8 cellular contexts compared by ENCODE assay signal in the genomic region with DNA sequence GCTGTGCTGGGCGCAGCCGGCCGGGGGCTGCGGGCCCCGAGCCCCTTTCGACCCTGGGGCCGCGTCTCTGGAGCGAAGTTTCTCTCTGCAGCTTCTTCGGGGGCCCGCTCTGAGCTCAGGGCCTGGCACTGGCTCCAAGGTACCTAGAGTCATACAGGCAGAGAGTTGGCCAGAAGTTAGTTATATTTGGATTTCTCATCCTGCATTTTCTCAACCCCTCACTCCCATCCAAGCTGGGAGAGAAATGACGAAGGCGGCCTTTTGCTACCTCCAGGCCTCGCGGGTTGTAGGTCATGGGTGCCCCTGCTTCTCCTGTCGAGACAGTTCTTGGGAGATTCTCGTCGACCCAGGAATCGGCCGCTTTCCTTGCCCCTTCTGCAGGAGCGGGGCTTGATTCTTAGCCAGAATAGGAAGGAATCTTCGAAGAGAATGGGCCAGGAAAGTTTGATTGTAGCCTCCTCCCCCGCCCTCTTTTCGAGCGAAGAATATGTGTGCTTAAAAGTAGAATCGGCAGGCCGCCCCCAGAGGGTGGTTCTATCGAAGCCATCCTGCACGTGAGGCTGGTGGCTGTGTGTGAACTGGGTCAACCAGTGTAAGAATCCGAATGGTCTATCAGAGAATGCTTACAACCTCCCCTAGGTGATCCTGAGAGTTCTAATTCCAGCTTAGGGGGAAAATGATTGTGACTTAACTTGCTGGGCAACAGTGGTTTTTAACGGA. TPM values are rescaled to one million over a fixed set of nuclear protein-coding genes. Genes with fewer than 3 reads are reported as not detected.
DNase-seq lines count a peak whose midpoint lies in the region; ATAC-seq and TF ChIP-seq lines count a peak whose summit lies in the region.

No MANE protein-coding gene starts in this region.

- ATAC-seq in heart left ventricle, result no peak
- no peak for ATAC-seq in activated CD8-positive, alpha-beta memory T cell treated with anti-CD3 and anti-CD28 coated beads, Interleukin-2, amount 10 ng/mL, durations not matched to agents 7 days and 5 days

- no peaks in the 10 kb centered on the region for H3K9me3 ChIP-seq in heart left ventricle
- H3K9me3 ChIP-seq in esophagus squamous epithelium, result no peaks in the 10 kb centered on the region
- no peaks in the 10 kb centered on the region for H3K9me3 ChIP-seq in parathyroid adenoma (ENCODE audit: control insufficient read depth, low read length)

- no peaks in the 10 kb centered on the region for H3K27me3 ChIP-seq in heart left ventricle
- no peaks in the 10 kb centered on the region for H3K27me3 ChIP-seq in esophagus squamous epithelium
- no peaks in the 10 kb centered on the region for H3K27me3 ChIP-seq in parathyroid adenoma (ENCODE audit: control insufficient read depth, insufficient read depth, low read length)

- peaks cover 0 to 67% (median 51%) of the 10 kb centered on the region in 12 donors for H3K4me1 ChIP-seq in heart left ventricle
- peaks cover 19 to 61% (median 22%) of the 10 kb centered on the region in 3 donors for H3K4me1 ChIP-seq in esophagus squamous epithelium
- H3K4me1 ChIP-seq in parathyroid adenoma, result peaks cover 35% of the 10 kb centered on the region

- intact Hi-C loops in heart left ventricle (cut with DNase I) (loop anchor here in 8 of 10 donors (2.0 to 5.0 kb wide), 5 partner anchors 23 to 40 kb away; partner anchors contain the start of gene UNC119B (in 3 of the 8)), cardiac septum (cut with DNase I) (loop anchor here (2.0 kb wide), 2 partner anchors 23 to 39 kb away; partner anchors contain the start of gene UNC119B), esophagus squamous epithelium (cut with DNase I) (no loop called here)

- H3K9me3 Mint-ChIP-seq in activated CD8-positive, alpha-beta memory T cell treated with anti-CD3 and anti-CD28 coated beads, Interleukin-2, amount 10 ng/mL, durations not matched to agents 7 days and 5 days (ENCODE audit: low read depth), result no peaks in the 10 kb centered on the region

- CTCF ChIA-PET in activated CD8-positive, alpha-beta memory T cell treated with anti-CD3 and anti-CD28 coated beads, Interleukin-2, amount 10 ng/mL, durations not matched to agents 7 days and 5 days (lab: Charles Lee), result interaction anchor here (1.0 to 7.4 kb wide), 10 partner anchors 9 to 386 kb away, joined by 3 to 55 read pairs (median 3); partner anchors contain the start of gene UNC119B

- peaks cover 26% of the 10 kb centered on the region for H3K79me2 ChIP-seq in parathyroid adenoma

- H3K36me3 Mint-ChIP-seq in activated CD8-positive, alpha-beta memory T cell treated with anti-CD3 and anti-CD28 coated beads, Interleukin-2, amount 10 ng/mL, durations not matched to agents 7 days and 5 days, result no peaks in the 10 kb centered on the region

- H3K4me3 Mint-ChIP-seq in activated CD8-positive, alpha-beta memory T cell treated with anti-CD3 and anti-CD28 coated beads, Interleukin-2, amount 10 ng/mL, durations not matched to agents 7 days and 5 days, result peak overlapping the region; percentile 88

- WGBS in heart left ventricle, 4 donors, result 0 to 1% (median 0%) methylated on average over 31 of the region's 31 CpGs
- WGBS in esophagus squamous epithelium, 2 donors, result 1 to 2% methylated on average over 11 to 21 of the region's 31 CpGs

- no peak for TF ChIP-seq CTCF in heart left ventricle (IDR thresholded peaks at IDR 0.05)
- no peak for TF ChIP-seq CTCF in esophagus squamous epithelium (IDR thresholded peaks at IDR 0.05)
- no peak for TF ChIP-seq CTCF in parathyroid adenoma (IDR thresholded peaks at IDR 0.05)

- H3K36me3 ChIP-seq in heart left ventricle, result peaks cover 0 to under 1% (median 0%) of the 10 kb centered on the region in 9 donors
- H3K36me3 ChIP-seq in esophagus squamous epithelium, result no peaks in the 10 kb centered on the region
- no peaks in the 10 kb centered on the region for H3K36me3 ChIP-seq in parathyroid adenoma (ENCODE audit: control insufficient read depth, insufficient read depth, low read length)

- H3K4me2 ChIP-seq in parathyroid adenoma (ENCODE audit: low read length), result peak overlapping the region; percentile 88

- TF ChIP-seq POLR2A in heart left ventricle (IDR thresholded peaks at IDR 0.05), result no peak
- no peak for TF ChIP-seq POLR2A in esophagus squamous epithelium (IDR thresholded peaks at IDR 0.05)

- H3K4me3 ChIP-seq in heart left ventricle (peak overlapping the region; percentile 68 to 98 (median 90)), esophagus squamous epithelium (peak overlapping the region; percentile 86 to 91 (median 88)), parathyroid adenoma (ENCODE audit: low read depth, low read length) (peak overlapping the region; percentile 84)

- peak overlapping the region; percentile 76 for H3K27ac Mint-ChIP-seq in activated CD8-positive, alpha-beta memory T cell treated with anti-CD3 and anti-CD28 coated beads, Interleukin-2, amount 10 ng/mL, durations not matched to agents 7 days and 5 days

- DNase-seq in heart left ventricle, result peak in 1 of 5 donors; percentile 34
- no peak for DNase-seq in cardiac septum (ENCODE audit: low spot score)
- peak; percentile 69 for DNase-seq in activated CD8-positive, alpha-beta memory T cell treated with anti-CD3 and anti-CD28 coated beads, Interleukin-2, amount 10 ng/mL, durations not matched to agents 7 days and 5 days
- no peak for DNase-seq in esophagus squamous epithelium (lab: John Stamatoyannopoulos, UW)
- no peak for DNase-seq in OCI-M2 (lab: John Stamatoyannopoulos, UW; ENCODE audit: unreplicated experiment)
- DNase-seq in DMS153 treated with DMSO at 0.1 percent for 48 hours (lab: John Stamatoyannopoulos, UW; ENCODE audit: unreplicated experiment), result no peak
- DNase-seq in epidermal melanocyte (ENCODE audit: insufficient read length, low spot score), result no peak

- no peak overlapping the region for H3K9ac ChIP-seq in parathyroid adenoma

- H3K27ac ChIP-seq in heart left ventricle (peak overlapping the region; percentile 84 to 97 (median 94)), esophagus squamous epithelium (peak overlapping the region; percentile 86 to 98 (median 94)), parathyroid adenoma (peak overlapping the region; percentile 94)

- no peaks in the 10 kb centered on the region for H3K27me3 Mint-ChIP-seq in activated CD8-positive, alpha-beta memory T cell treated with anti-CD3 and anti-CD28 coated beads, Interleukin-2, amount 10 ng/mL, durations not matched to agents 7 days and 5 days

- H3K4me1 Mint-ChIP-seq in activated CD8-positive, alpha-beta memory T cell treated with anti-CD3 and anti-CD28 coated beads, Interleukin-2, amount 10 ng/mL, durations not matched to agents 7 days and 5 days, result peaks cover 59% of the 10 kb centered on the region

- peak overlapping the region; percentile 57 for H2AFZ ChIP-seq in parathyroid adenoma

RNA-seq across cellular contexts. Expression of gene MLEC, which starts 0.8 kb away (rescaled TPM):
- total RNA-seq in heart left ventricle (100 to 1,000 TPM in 7 of 9 donors, 10 to 100 TPM in 2; 91.0 to 150 (median 117) TPM), cardiac septum (103 TPM), esophagus squamous epithelium (10 to 100 TPM; 20.7 to 48.9 (median 34.3) TPM)
- polyA plus RNA-seq in heart left ventricle, result 100 to 1,000 TPM in 1 of 2 donors, 10 to 100 TPM in 1; 39.2 to 111 TPM
- 10 to 100 TPM; 74.5 to 96.2 TPM for total RNA-seq in activated CD8-positive, alpha-beta memory T cell treated with anti-CD3 and anti-CD28 coated beads, Interleukin-2, amount 10 ng/mL, durations not matched to agents 7 days and 5 days

RNA-seq across cellular contexts. Expression of gene UNC119B, which starts 22.5 kb away (rescaled TPM):
- total RNA-seq in heart left ventricle (10 to 100 TPM in 6 of 9 donors, 1 to 10 TPM in 3; 9.1 to 12.6 (median 10.7) TPM), cardiac septum (10.9 TPM), esophagus squamous epithelium (10 to 100 TPM in 3 of 4 donors, 1 to 10 TPM in 1; 6.4 to 23.3 (median 12.4) TPM)
- 10 to 100 TPM in 1 of 2 donors, 1 to 10 TPM in 1; 3.9 to 13.7 TPM for polyA plus RNA-seq in heart left ventricle
- total RNA-seq in activated CD8-positive, alpha-beta memory T cell treated with anti-CD3 and anti-CD28 coated beads, Interleukin-2, amount 10 ng/mL, durations not matched to agents 7 days and 5 days, result 10 to 100 TPM; 15.9 to 22.9 TPM

RNA-seq across cellular contexts. Expression of gene ACADS, which starts 37.9 kb away (rescaled TPM):
- total RNA-seq in heart left ventricle (100 to 1,000 TPM in 2 of 9 donors, 10 to 100 TPM in 7; 56.7 to 213 (median 78.8) TPM), cardiac septum (58.4 TPM), esophagus squamous epithelium (10 to 100 TPM; 11.3 to 30.9 (median 19.6) TPM)
- 10 to 100 TPM; 59.6 to 98.7 TPM for polyA plus RNA-seq in heart left ventricle
- total RNA-seq in activated CD8-positive, alpha-beta memory T cell treated with anti-CD3 and anti-CD28 coated beads, Interleukin-2, amount 10 ng/mL, durations not matched to agents 7 days and 5 days, result 10 to 100 TPM; 14.6 to 17.6 TPM

RNA-seq across cellular contexts. Expression of gene CABP1, which starts 47.3 kb away (rescaled TPM):
- total RNA-seq in heart left ventricle, result 1 to 10 TPM; 2.4 to 9.1 (median 3.8) TPM
- 1 to 10 TPM; 2.9 to 9.9 TPM for polyA plus RNA-seq in heart left ventricle
- total RNA-seq in cardiac septum, result 2.8 TPM
- not detected for total RNA-seq in activated CD8-positive, alpha-beta memory T cell treated with anti-CD3 and anti-CD28 coated beads, Interleukin-2, amount 10 ng/mL, durations not matched to agents 7 days and 5 days
- total RNA-seq in esophagus squamous epithelium, result 1 to 10 TPM in 2 of 4 donors, under 1 TPM in 2; 0.19 to 2.4 (median 1.3) TPM
